25 cellular contexts compared by ENCODE assay signal in genomic region chr14:90277581-90278198, GRCh38.
"Had no signal": no experiment of that assay in that cellular context is flagged by ENCODE, and none has a peak within 500 bp of the region (broad histone marks: within the 10 kb centered on the region; RNA-seq: fewer than 3 reads in every experiment).

No MANE protein-coding gene starts in this region.

- H3K27me3 ChIP-seq: body of pancreas, colonic mucosa, dorsolateral prefrontal cortex, right atrium auricular region had no signal

- H3K36me3 Mint-ChIP-seq: activated naive CD8-positive, alpha-beta T cell had no signal

- H3K4me3 ChIP-seq: body of pancreas, colonic mucosa, dorsolateral prefrontal cortex, right atrium auricular region, thoracic aorta had no signal

- H3K4me1 Mint-ChIP-seq: neural crest cell had no signal

- H3K27me3 Mint-ChIP-seq: activated naive CD8-positive, alpha-beta T cell; naive thymus-derived CD8-positive, alpha-beta T cell; T-helper 17 cell had no signal

- H3K4me1 ChIP-seq: body of pancreas, colonic mucosa had no signal

- ATAC-seq: activated CD4-positive, CD25-positive, alpha-beta regulatory T cell treated with anti-CD3 and anti-CD28 coated beads, Interleukin-2, amount 50 U/mL, for 24 hours; body of pancreas; naive thymus-derived CD8-positive, alpha-beta T cell; SK-N-SH treated with all-trans-retinoic acid at 6 μM for 48 hours; stimulated activated naive CD8-positive, alpha-beta T cell treated with anti-CD3 and anti-CD28 coated beads, Interleukin-15, Interleukin-2, amounts not matched to agents 100 U/mL and 50 U/mL, for 24 hours; T-helper 17 cell had no signal

- H3K27ac ChIP-seq: body of pancreas, colonic mucosa, right atrium auricular region, thoracic aorta, WERI-Rb-1 had no signal

- H3K4me3 Mint-ChIP-seq: activated naive CD8-positive, alpha-beta T cell; naive thymus-derived CD8-positive, alpha-beta T cell; neural crest cell; T-helper 17 cell had no signal

- H3K9me3 Mint-ChIP-seq: activated T-helper 2 cell treated with anti-CD3 and anti-CD28 coated beads, Interferon-gamma antibody, Interleukin-2, Interleukin-4, amounts not matched to agents 10 μg/mL and 5 μg/mL and 100 μg/mL, durations not matched to agents 14 hours and 24 hours and 36 hours; naive thymus-derived CD8-positive, alpha-beta T cell; neural crest cell had no signal

- H3K9me3 ChIP-seq: body of pancreas, colonic mucosa, right atrium auricular region, thoracic aorta had no signal

- DNase-seq: activated CD4-positive, alpha-beta T cell treated with anti-CD3 and anti-CD28 coated beads for 48 hours; activated CD4-positive, alpha-beta T cell treated with anti-CD3 and anti-CD28 coated beads, Interleukin-2, amount 50 U/mL, for 48 hours; activated T-cell treated with anti-CD3 and anti-CD28 coated beads for 4 hours; body of pancreas; cerebellar nuclear complex; colonic mucosa; effector memory CD4-positive, alpha-beta T cell; erythroblast; naive thymus-derived CD8-positive, alpha-beta T cell; occipital lobe; stimulated activated CD4-positive, alpha-beta T cell treated with anti-CD3 and anti-CD28 coated beads, Interleukin-15, amount 100 ng/mL, for 24 hours; stimulated activated CD4-positive, alpha-beta T cell treated with anti-CD3 and anti-CD28 coated beads, Interleukin-2, amount 100 ng/mL, for 24 hours; stimulated activated naive CD8-positive, alpha-beta T cell treated with anti-CD3 and anti-CD28 coated beads, Interleukin-15, Interleukin-2, amounts not matched to agents 100 U/mL and 50 U/mL, for 24 hours; T-helper 17 cell; T1000; trophoblast cell; WERI-Rb-1 had no signal

- H3K27ac Mint-ChIP-seq: activated naive CD8-positive, alpha-beta T cell; activated T-helper 2 cell treated with anti-CD3 and anti-CD28 coated beads, Interferon-gamma antibody, Interleukin-2, Interleukin-4, amounts not matched to agents 10 μg/mL and 5 μg/mL and 100 μg/mL, durations not matched to agents 14 hours and 24 hours and 36 hours had no signal
